ENCODE assay signal across 8 cellular contexts in the genomic region with DNA sequence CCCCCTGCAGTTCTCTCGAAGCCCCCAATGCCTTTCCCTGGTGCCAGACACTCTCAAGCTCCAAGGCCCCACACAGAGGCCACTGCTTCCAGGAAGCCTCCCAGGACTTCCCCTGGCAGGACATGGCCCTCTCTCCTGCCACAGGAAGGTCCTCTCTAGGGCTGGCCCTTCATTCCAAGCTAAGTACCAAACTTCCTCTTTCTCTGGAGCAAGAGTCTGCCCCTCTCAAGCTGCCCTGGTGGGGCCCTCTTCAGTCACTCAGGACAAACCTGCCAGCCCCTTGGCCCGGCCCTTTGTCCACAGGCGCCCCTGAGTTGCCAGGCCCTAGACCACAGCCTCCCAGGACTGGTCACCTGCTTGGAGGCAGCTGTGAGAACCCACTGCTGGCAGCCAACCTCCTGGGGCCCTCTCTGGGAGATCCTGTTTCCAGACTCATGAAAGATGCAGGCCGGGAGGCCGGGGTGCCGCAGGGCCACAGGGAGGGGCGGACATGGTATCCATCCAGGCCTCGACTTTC. TPM values are rescaled to one million over a fixed set of nuclear protein-coding genes. Genes with fewer than 3 reads are reported as not detected.
DNase-seq lines count a peak whose midpoint lies in the region; ATAC-seq, FAIRE-seq and TF ChIP-seq lines count a peak whose summit lies in the region.

No MANE protein-coding gene starts in this region.

- H3K4me3 ChIP-seq in breast epithelium (peak overlapping the region in 1 of 3 donors; percentile 44), duodenal mucosa (ENCODE audit: low read depth in 1 of 2, low read length in 2 of 2) (no peak overlapping the region), muscle layer of colon (ENCODE audit: low read depth in 1 of 2, low read length in 2 of 2) (peak overlapping the region in 1 of 2 donors; percentile 31), small intestine (ENCODE audit: low read depth in 1 of 2, low read length in 2 of 2) (no peak overlapping the region)

- BruUV-seq in MCF 10A (replicated peaks; lab: Mats Ljungman, UMichigan): no TSS peak

- H3K27me3 ChIP-seq in breast epithelium: no peaks in the 10 kb centered on the region
- H3K27me3 ChIP-seq in duodenal mucosa (ENCODE audit: control insufficient read depth in 1 of 2, insufficient read depth in 2 of 2, low read length in 2 of 2): no peaks in the 10 kb centered on the region
- no peaks in the 10 kb centered on the region for H3K27me3 ChIP-seq in muscle layer of colon (ENCODE audit: control insufficient read depth in 1 of 2, insufficient read depth in 2 of 2, low read length in 2 of 2)
- H3K27me3 ChIP-seq in small intestine (ENCODE audit: control insufficient read depth in 2 of 2, insufficient read depth in 2 of 2, low read length in 2 of 2): no peaks in the 10 kb centered on the region

- POLR2A ChIA-PET in MCF 10A (lab: Yijun Ruan, JAX): no interaction called here

- H3K36me3 Mint-ChIP-seq in MCF 10A (ENCODE audit: insufficient read depth, unreplicated experiment): peaks cover 67% of the 10 kb centered on the region

- intact Hi-C loops in breast epithelium (cut with DNase I; ENCODE audit: low total_unique reads) (no loop called here), MCF 10A (cut with micrococcal nuclease) (no loop called here)

- peaks cover 13% of the 10 kb centered on the region for H3K4me1 Mint-ChIP-seq in MCF 10A (ENCODE audit: insufficient read depth, unreplicated experiment)

- no peaks in the 10 kb centered on the region for H3K36me3 ChIP-seq in breast epithelium
- H3K36me3 ChIP-seq in duodenal mucosa (ENCODE audit: control insufficient read depth in 1 of 2, insufficient read depth in 2 of 2, low read length in 2 of 2): peaks cover 9 to 21% of the 10 kb centered on the region in 2 donors
- peaks cover 35% of the 10 kb centered on the region for H3K36me3 ChIP-seq in muscle layer of colon (ENCODE audit: insufficient read depth, low read length)
- no peaks in the 10 kb centered on the region for H3K36me3 ChIP-seq in small intestine (ENCODE audit: control insufficient read depth in 2 of 2, insufficient read depth in 2 of 2, low read length in 2 of 2)

- ATAC-seq in GM18520 (IDR thresholded peaks at IDR 0.05; ENCODE audit: unreplicated experiment): no peak
- ATAC-seq in GM21737 (IDR thresholded peaks at IDR 0.05; ENCODE audit: unreplicated experiment): no peak

- CTCF ChIA-PET in MCF 10A (lab: Yijun Ruan, JAX): interaction anchor here (0.5 to 1.0 kb wide), 4 partner anchors 19 to 886 kb away, joined by 3 to 4 read pairs (median 3); no protein-coding TSS in a partner anchor

- H3K27me3 Mint-ChIP-seq in MCF 10A (ENCODE audit: insufficient read depth, unreplicated experiment): no peaks in the 10 kb centered on the region

- no peak overlapping the region for H3K27ac Mint-ChIP-seq in MCF 10A (ENCODE audit: low read depth, unreplicated experiment)

- H3K9me3 Mint-ChIP-seq in MCF 10A (ENCODE audit: unreplicated experiment): no peaks in the 10 kb centered on the region

- H3K9ac ChIP-seq in duodenal mucosa (ENCODE audit: low read depth in 1 of 2, low read length in 2 of 2) (no peak overlapping the region), muscle layer of colon (ENCODE audit: low read length) (peak overlapping the region; percentile 36)

- no peak for FAIRE-seq in small intestine (lab: Jason Lieb, UNC)

- peaks cover 27 to 41% of the 10 kb centered on the region in 2 donors for H3K4me1 ChIP-seq in breast epithelium
- peaks cover 45 to 51% of the 10 kb centered on the region in 2 donors for H3K4me1 ChIP-seq in duodenal mucosa (ENCODE audit: control insufficient read depth in 1 of 2, insufficient read depth in 2 of 2, low read length in 2 of 2)
- peaks cover 66% of the 10 kb centered on the region for H3K4me1 ChIP-seq in muscle layer of colon (ENCODE audit: insufficient read depth, low read length)
- no peaks in the 10 kb centered on the region for H3K4me1 ChIP-seq in small intestine (ENCODE audit: control insufficient read depth in 2 of 2, insufficient read depth in 1 of 2, low read depth in 1 of 2, low read length in 1 of 2)

- 67 to 74% (median 72%) methylated on average over 8 of the region's 8 CpGs for WGBS in small intestine, 3 donors

- no peak for TF ChIP-seq POLR2A in breast epithelium (IDR thresholded peaks at IDR 0.05)

- TF ChIP-seq CTCF in breast epithelium (IDR thresholded peaks at IDR 0.05) (no peak), MCF 10A (IDR thresholded peaks at IDR 0.05; ENCODE audit: unreplicated experiment) (no peak)

- H3K4me3 Mint-ChIP-seq in MCF 10A (ENCODE audit: unreplicated experiment): no peak overlapping the region

- H3K27ac ChIP-seq in breast epithelium (peak overlapping the region; percentile 68 to 91), duodenal mucosa (ENCODE audit: low read depth, low read length) (peak overlapping the region; percentile 75), muscle layer of colon (ENCODE audit: low read depth, low read length) (peak overlapping the region; percentile 100), small intestine (ENCODE audit: low read depth in 1 of 2, low read length in 1 of 2) (peak overlapping the region in 1 of 2 donors; percentile 51)

- H3K9me3 ChIP-seq in breast epithelium (no peaks in the 10 kb centered on the region), duodenal mucosa (ENCODE audit: control insufficient read depth in 1 of 2, low read length in 2 of 2) (no peaks in the 10 kb centered on the region), muscle layer of colon (ENCODE audit: low read length) (no peaks in the 10 kb centered on the region), small intestine (ENCODE audit: control insufficient read depth, low read depth) (no peaks in the 10 kb centered on the region)

- DNase-seq in breast epithelium (ENCODE audit: low spot score in 2 of 2) (peak in 1 of 2 donors; percentile 48), MCF 10A (ENCODE audit: unreplicated experiment) (no peak), AG20443 (ENCODE audit: low spot score) (no peak), small intestine (no peak)

RNA-seq across cellular contexts. Expression of a gene that starts 6.6 kb away (rescaled TPM):
- total RNA-seq in breast epithelium (100 to 1,000 TPM in 2 of 3 donors, 10 to 100 TPM in 1; 89.8 to 109 (median 109) TPM), MCF 10A (2022) (51.0 and 64.7 TPM in 2 replicates)
- 10 to 100 TPM; 29.4 to 64.0 (median 44.1) TPM for polyA plus RNA-seq in small intestine

RNA-seq across cellular contexts. Expression of a gene that starts 31.4 kb away (rescaled TPM):
- total RNA-seq in breast epithelium (10 to 100 TPM; 59.0 to 79.3 (median 62.1) TPM), MCF 10A (2022) (34.4 and 36.6 TPM in 2 replicates)
- 10 to 100 TPM; 39.3 to 45.6 (median 44.9) TPM for polyA plus RNA-seq in small intestine

RNA-seq across cellular contexts. Expression of a gene that starts 56.5 kb away (rescaled TPM):
- total RNA-seq in breast epithelium (10 to 100 TPM in 1 of 3 donors, 1 to 10 TPM in 1, not detected in 1; 9.1 to 28.5 TPM), MCF 10A (2022) (0.07 and 0.29 TPM in 2 replicates)
- 10 to 100 TPM; 13.8 to 48.4 (median 19.2) TPM for polyA plus RNA-seq in small intestine
